In genomic region chr7:84364708-84365107, GRCh38 we compare ENCODE assay signal across 18 cellular contexts.
A peak's percentile ranks its signal among the peaks of the same experiment; 100 is the strongest.
DNase-seq lines count a peak whose midpoint lies in the region; ATAC-seq and TF ChIP-seq lines count a peak whose summit lies in the region.
"Had no signal": no experiment of that assay in that cellular context is flagged by ENCODE, and none has a peak within 500 bp of the region (broad histone marks: within the 10 kb centered on the region; RNA-seq: fewer than 3 reads in every experiment).

No MANE protein-coding gene starts in this region.

- DNase-seq in AG08396 (ENCODE audit: low spot score): peak; percentile 14
- DNase-seq in HFFc6: peak; percentile 0
- DNase-seq in amniotic epithelial cell (ENCODE audit: low read depth): peak; percentile 4
- DNase-seq in iPS-NIHi11 (ENCODE audit: low spot score): peak; percentile 9
- DNase-seq in naive thymus-derived CD8-positive, alpha-beta T cell: no peak
- DNase-seq in activated naive CD8-positive, alpha-beta T cell treated with anti-CD3 and anti-CD28 coated beads for 36 hours: no peak
- DNase-seq in mesenteric fat pad (ENCODE audit: low spot score): no peak
- DNase-seq: activated CD4-positive, alpha-beta T cell treated with anti-CD3 and anti-CD28 coated beads for 36 hours; activated naive CD8-positive, alpha-beta T cell treated with anti-CD3 and anti-CD28 coated beads, Interleukin-2, amount 10 ng/mL, durations not matched to agents 7 days and 5 days; natural killer cell; NCI-H187; NCI-H748 treated with DMSO at 0.1 percent for 48 hours; retina; stimulated activated CD4-positive, alpha-beta T cell treated with anti-CD3 and anti-CD28 coated beads, Interleukin-2, amount 100 ng/mL, for 48 hours; T-helper 2 cell had no signal

- no peak for ATAC-seq in naive thymus-derived CD8-positive, alpha-beta T cell
- ATAC-seq in gastroesophageal sphincter: no peak
- ATAC-seq: activated CD4-positive, alpha-beta T cell treated with anti-CD3 and anti-CD28 coated beads for 36 hours; left lobe of liver; natural killer cell had no signal

- no peak for TF ChIP-seq POLR2A in gastroesophageal sphincter (IDR thresholded peaks at IDR 0.05)

- H3K36me3 ChIP-seq in gastroesophageal sphincter: no peaks in the 10 kb centered on the region

- no peaks in the 10 kb centered on the region for H3K27me3 ChIP-seq in gastroesophageal sphincter
- H3K27me3 ChIP-seq: hepatocyte had no signal

- peak overlapping the region; percentile 18; the same call in 1 of the 2 replicates for H3K4me3 Mint-ChIP-seq in HFFc6
- H3K4me3 Mint-ChIP-seq in naive thymus-derived CD8-positive, alpha-beta T cell: no peak overlapping the region
- H3K4me3 Mint-ChIP-seq in activated naive CD8-positive, alpha-beta T cell treated with anti-CD3 and anti-CD28 coated beads for 36 hours: no peak overlapping the region
- H3K4me3 Mint-ChIP-seq: activated CD4-positive, alpha-beta T cell treated with anti-CD3 and anti-CD28 coated beads for 36 hours; activated naive CD8-positive, alpha-beta T cell treated with anti-CD3 and anti-CD28 coated beads, Interleukin-2, amount 10 ng/mL, durations not matched to agents 7 days and 5 days; natural killer cell had no signal

- peak overlapping the region in 1 of 4 donors; percentile 17 for H3K27ac ChIP-seq in gastroesophageal sphincter
- H3K27ac ChIP-seq: hepatocyte had no signal

- H3K4me1 ChIP-seq in gastroesophageal sphincter: peaks cover 0 to 21% (median 0%) of the 10 kb centered on the region in 3 donors

- POLR2A ChIA-PET in naive thymus-derived CD8-positive, alpha-beta T cell (lab: Charles Lee): no interaction called here

- no peaks in the 10 kb centered on the region for H3K9me3 ChIP-seq in gastroesophageal sphincter

- no peaks in the 10 kb centered on the region; the same call in 1 of the 2 replicates for H3K36me3 Mint-ChIP-seq in HFFc6 (ENCODE audit: low read depth)
- H3K36me3 Mint-ChIP-seq in naive thymus-derived CD8-positive, alpha-beta T cell: no peaks in the 10 kb centered on the region
- H3K36me3 Mint-ChIP-seq in activated naive CD8-positive, alpha-beta T cell treated with anti-CD3 and anti-CD28 coated beads for 36 hours: no peaks in the 10 kb centered on the region
- H3K36me3 Mint-ChIP-seq: activated naive CD8-positive, alpha-beta T cell treated with anti-CD3 and anti-CD28 coated beads, Interleukin-2, amount 10 ng/mL, durations not matched to agents 7 days and 5 days; natural killer cell had no signal

- H3K9me3 Mint-ChIP-seq in HFFc6: no peaks in the 10 kb centered on the region
- H3K9me3 Mint-ChIP-seq in naive thymus-derived CD8-positive, alpha-beta T cell: peaks cover 0 to 5% (median 0%) of the 10 kb centered on the region in 9 donors
- no peaks in the 10 kb centered on the region for H3K9me3 Mint-ChIP-seq in activated naive CD8-positive, alpha-beta T cell treated with anti-CD3 and anti-CD28 coated beads for 36 hours
- H3K9me3 Mint-ChIP-seq: activated naive CD8-positive, alpha-beta T cell treated with anti-CD3 and anti-CD28 coated beads, Interleukin-2, amount 10 ng/mL, durations not matched to agents 7 days and 5 days had no signal

- H3K4me1 Mint-ChIP-seq in HFFc6 (ENCODE audit: low read depth): peaks cover 37% of the 10 kb centered on the region
- no peaks in the 10 kb centered on the region for H3K4me1 Mint-ChIP-seq in naive thymus-derived CD8-positive, alpha-beta T cell
- H3K4me1 Mint-ChIP-seq in activated naive CD8-positive, alpha-beta T cell treated with anti-CD3 and anti-CD28 coated beads for 36 hours: no peaks in the 10 kb centered on the region
- H3K4me1 Mint-ChIP-seq: activated CD4-positive, alpha-beta T cell treated with anti-CD3 and anti-CD28 coated beads for 36 hours; activated naive CD8-positive, alpha-beta T cell treated with anti-CD3 and anti-CD28 coated beads, Interleukin-2, amount 10 ng/mL, durations not matched to agents 7 days and 5 days; natural killer cell had no signal

- no peak overlapping the region for H3K27ac Mint-ChIP-seq in HFFc6
- no peak overlapping the region for H3K27ac Mint-ChIP-seq in naive thymus-derived CD8-positive, alpha-beta T cell
- H3K27ac Mint-ChIP-seq in activated naive CD8-positive, alpha-beta T cell treated with anti-CD3 and anti-CD28 coated beads for 36 hours: no peak overlapping the region
- H3K27ac Mint-ChIP-seq: activated CD4-positive, alpha-beta T cell treated with anti-CD3 and anti-CD28 coated beads for 36 hours; activated naive CD8-positive, alpha-beta T cell treated with anti-CD3 and anti-CD28 coated beads, Interleukin-2, amount 10 ng/mL, durations not matched to agents 7 days and 5 days; natural killer cell had no signal

- TF ChIP-seq CTCF in HFFc6 (IDR thresholded peaks at IDR 0.05) (no peak), gastroesophageal sphincter (IDR thresholded peaks at IDR 0.05) (no peak)

- H3K4me3 ChIP-seq in gastroesophageal sphincter: no peak overlapping the region
- H3K4me3 ChIP-seq: hepatocyte had no signal

- TF ChIP-seq EP300 in gastroesophageal sphincter (IDR thresholded peaks at IDR 0.05): no peak

- H3K27me3 Mint-ChIP-seq in HFFc6 (ENCODE audit: insufficient read depth): no peaks in the 10 kb centered on the region
- peaks cover 0 to 10% (median 0%) of the 10 kb centered on the region in 5 donors for H3K27me3 Mint-ChIP-seq in naive thymus-derived CD8-positive, alpha-beta T cell
- no peaks in the 10 kb centered on the region for H3K27me3 Mint-ChIP-seq in activated naive CD8-positive, alpha-beta T cell treated with anti-CD3 and anti-CD28 coated beads for 36 hours
- H3K27me3 Mint-ChIP-seq: activated naive CD8-positive, alpha-beta T cell treated with anti-CD3 and anti-CD28 coated beads, Interleukin-2, amount 10 ng/mL, durations not matched to agents 7 days and 5 days had no signal

- 8 to 33% methylated on average over 1 of the region's 1 CpG for WGBS in gastroesophageal sphincter (ENCODE audit: low coverage in 1 of 2), 2 donors

Comparison
In these comparisons a context has a peak if more than half of its experiments do, and no peak if none do; other contexts are left out.
1. DNase-seq: peak in AG08396 (single experiment), HFFc6 (single experiment), amniotic epithelial cell (single experiment) and iPS-NIHi11 (single experiment); none in naive thymus-derived CD8-positive, alpha-beta T cell (0 of 10), activated naive CD8-positive, alpha-beta T cell treated with anti-CD3 and anti-CD28 coated beads for 36 hours (single experiment) and mesenteric fat pad (single experiment).